ENCODE assay signal across 8 cellular contexts in genomic region chr3:42490243-42490642, GRCh38. TPM values are rescaled to one million over a fixed set of nuclear protein-coding genes. Genes with fewer than 3 reads are reported as not detected.
A peak's percentile ranks its signal among the peaks of the same experiment; 100 is the strongest.
DNase-seq lines count a peak whose midpoint lies in the region; ATAC-seq and TF ChIP-seq lines count a peak whose summit lies in the region.

No MANE protein-coding gene starts in this region.

- peaks cover 0 to 9% (median 5%) of the 10 kb centered on the region in 7 donors for H3K9me3 Mint-ChIP-seq in CD14-positive monocyte
- H3K9me3 Mint-ChIP-seq in glutamatergic neuron (ENCODE audit: unreplicated experiment), result peaks cover 2% of the 10 kb centered on the region

- H3K4me1 Mint-ChIP-seq in CD14-positive monocyte, result peaks cover 60% of the 10 kb centered on the region
- peaks cover 2% of the 10 kb centered on the region for H3K4me1 Mint-ChIP-seq in glutamatergic neuron (ENCODE audit: low read depth, unreplicated experiment)

- H3K36me3 Mint-ChIP-seq in CD14-positive monocyte, result peaks cover 0 to 8% of the 10 kb centered on the region in 2 donors
- H3K36me3 Mint-ChIP-seq in glutamatergic neuron (ENCODE audit: unreplicated experiment), result peaks cover 6% of the 10 kb centered on the region

- intact Hi-C loops in CD14-positive monocyte (cut with micrococcal nuclease), result loop anchor here in 1 of 2 donors (10.0 kb wide), 1 partner anchor 255 kb away; no protein-coding TSS in a partner anchor

- H3K27ac Mint-ChIP-seq in CD14-positive monocyte, result peak overlapping the region; percentile 55 to 90 (median 81)
- no peak overlapping the region for H3K27ac Mint-ChIP-seq in glutamatergic neuron (ENCODE audit: unreplicated experiment)

- H3K4me3 Mint-ChIP-seq in CD14-positive monocyte (peak overlapping the region in 1 of 2 donors; percentile 42), glutamatergic neuron (ENCODE audit: unreplicated experiment) (no peak overlapping the region)

- peak; percentile 65 for DNase-seq in CD14-positive monocyte (ENCODE audit: low spot score)
- DNase-seq in SHP77 (lab: John Stamatoyannopoulos, UW), result peak; percentile 72 to 80
- peak; percentile 46 for DNase-seq in iPS-NIHi11 (ENCODE audit: low spot score)
- DNase-seq in NK-92 treated with Interleukin-12 subunit alpha and Interleukin-12 subunit beta, amount 100 ng/mL, for 24 hours (lab: John Stamatoyannopoulos, UW), result no peak
- DNase-seq in foreskin melanocyte, result no peak
- DNase-seq in glutamatergic neuron, result no peak

- H3K27me3 Mint-ChIP-seq in CD14-positive monocyte (ENCODE audit: low read depth in 3 of 3) (peaks cover 3 to 6% (median 4%) of the 10 kb centered on the region in 3 donors), glutamatergic neuron (ENCODE audit: unreplicated experiment) (no peaks in the 10 kb centered on the region)

- ATAC-seq in GM19351 (IDR thresholded peaks at IDR 0.05; ENCODE audit: unreplicated experiment) (peak; percentile 95), HG03196 (IDR thresholded peaks at IDR 0.05; ENCODE audit: unreplicated experiment) (peak; percentile 97)

- TF ChIP-seq CTCF in CD14-positive monocyte (IDR thresholded peaks at IDR 0.05), result no peak
- no peak for TF ChIP-seq CTCF in glutamatergic neuron (IDR thresholded peaks at IDR 0.05; ENCODE audit: partially characterized antibody, unreplicated experiment)

RNA-seq across cellular contexts. Expression of gene VIPR1, which starts 12.2 kb away (rescaled TPM):
- polyA plus RNA-seq in CD14-positive monocyte, result 10 to 100 TPM; 15.5 to 16.0 TPM
- not detected for total RNA-seq in glutamatergic neuron (ENCODE audit: unreplicated experiment)

Comparison
In these comparisons a context has a peak if more than half of its experiments do, and no peak if none do; other contexts are left out.
1. DNase-seq: peak in CD14-positive monocyte (single experiment), SHP77 (2 of 2) and iPS-NIHi11 (single experiment); none in NK-92 treated with Interleukin-12 subunit alpha and Interleukin-12 subunit beta, amount 100 ng/mL, for 24 hours (single experiment), foreskin melanocyte (single experiment) and glutamatergic neuron (single experiment).